In the genomic region with DNA sequence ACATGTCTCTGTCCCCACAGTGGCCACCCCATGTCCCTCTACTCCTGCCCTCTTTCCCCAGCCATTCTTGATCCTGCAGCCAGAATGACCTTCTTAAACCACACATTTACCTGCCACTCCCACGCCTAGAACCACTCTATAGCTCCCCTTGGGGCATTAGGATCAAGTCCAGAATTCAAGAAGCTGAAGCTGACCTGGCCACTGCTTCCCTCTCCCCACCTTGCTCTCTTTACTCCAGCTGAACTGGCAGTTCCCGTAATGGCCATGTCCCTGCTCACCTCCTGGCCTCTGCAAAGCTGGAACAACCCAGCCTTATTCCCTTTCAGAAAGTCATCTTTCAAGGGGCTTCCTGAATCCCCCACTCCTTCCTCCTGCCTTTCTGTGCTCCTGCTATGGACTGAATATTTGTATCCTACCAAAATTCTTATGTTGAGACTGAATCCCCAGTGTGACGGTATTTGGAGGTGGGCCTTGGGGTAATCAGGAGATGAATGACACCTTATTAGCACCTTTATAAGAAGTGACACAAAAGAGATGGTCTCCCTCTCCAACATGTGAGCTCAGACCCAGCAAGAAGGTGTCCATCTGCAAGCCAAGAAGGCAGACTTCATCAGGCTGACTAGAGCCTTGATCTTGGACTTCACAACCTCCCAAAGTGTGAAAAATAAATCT, we compare ENCODE assay signal across 1 cellular context.
TF ChIP-seq lines count a peak whose summit lies in the region.

No MANE protein-coding gene starts in this region.

TF ChIP-seq in IMR-90, 13 proteins besides CTCF, POLR2A, EP300 and RAD21:
- no peak for TF ChIP-seq BHLHE40 (IDR thresholded peaks at IDR 0.05; ENCODE audit: low read depth, low read length)
- no peak for TF ChIP-seq MXI1 (IDR thresholded peaks at IDR 0.05; ENCODE audit: borderline replicate concordance, low read depth, low read length)
- no peak for TF ChIP-seq RCOR1 (IDR thresholded peaks at IDR 0.05; ENCODE audit: insufficient replicate concordance, low read length)
- TF ChIP-seq FOS (IDR thresholded peaks at IDR 0.05; ENCODE audit: low read depth, low read length): no peak
- no peak for TF ChIP-seq CEBPB (IDR thresholded peaks at IDR 0.05; ENCODE audit: low read depth, low read length)
- TF ChIP-seq, protein P1, sequence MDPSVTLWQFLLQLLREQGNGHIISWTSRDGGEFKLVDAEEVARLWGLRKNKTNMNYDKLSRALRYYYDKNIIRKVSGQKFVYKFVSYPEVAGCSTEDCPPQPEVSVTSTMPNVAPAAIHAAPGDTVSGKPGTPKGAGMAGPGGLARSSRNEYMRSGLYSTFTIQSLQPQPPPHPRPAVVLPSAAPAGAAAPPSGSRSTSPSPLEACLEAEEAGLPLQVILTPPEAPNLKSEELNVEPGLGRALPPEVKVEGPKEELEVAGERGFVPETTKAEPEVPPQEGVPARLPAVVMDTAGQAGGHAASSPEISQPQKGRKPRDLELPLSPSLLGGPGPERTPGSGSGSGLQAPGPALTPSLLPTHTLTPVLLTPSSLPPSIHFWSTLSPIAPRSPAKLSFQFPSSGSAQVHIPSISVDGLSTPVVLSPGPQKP (IDR thresholded peaks at IDR 0.05; ENCODE audit: borderline replicate concordance, low read depth, low read length): no peak
- no peak for TF ChIP-seq MAZ (IDR thresholded peaks at IDR 0.05; ENCODE audit: borderline replicate concordance, low read depth, low read length)
- TF ChIP-seq NFE2L2 (IDR thresholded peaks at IDR 0.05; ENCODE audit: low read depth, low read length): no peak
- TF ChIP-seq CHD1 (IDR thresholded peaks at IDR 0.05; ENCODE audit: low read depth, low read length): no peak
- TF ChIP-seq SMC3 (IDR thresholded peaks at IDR 0.05; ENCODE audit: low read depth, low read length): no peak
- TF ChIP-seq RFX5 (IDR thresholded peaks at IDR 0.05; ENCODE audit: low read depth, low read length): no peak
- TF ChIP-seq MAFK (IDR thresholded peaks at IDR 0.05; ENCODE audit: low read depth, low read length): no peak
